Comparison of ENCODE assay signal across 22 cellular contexts in the genomic region with DNA sequence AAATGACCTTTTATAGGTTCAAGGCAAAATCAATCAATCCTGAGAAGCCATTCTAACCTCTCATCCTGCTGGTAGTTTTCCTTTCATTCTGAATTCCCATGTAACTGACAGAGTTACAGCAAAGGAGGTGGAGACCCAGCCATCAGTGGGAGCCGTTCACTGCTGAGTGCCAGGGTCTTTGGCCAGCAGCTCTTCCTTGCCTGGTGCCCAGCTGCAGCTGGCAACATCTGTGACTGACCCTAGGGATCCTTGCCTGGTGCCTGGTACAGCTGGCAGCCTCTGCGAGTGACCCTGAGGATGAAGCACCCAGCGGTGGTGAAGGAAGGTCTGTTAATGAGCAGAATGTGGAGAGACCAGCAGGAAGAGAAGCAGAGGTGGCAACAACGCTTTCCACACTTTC.
DNase-seq lines count a peak whose midpoint lies in the region; ATAC-seq lines count a peak whose summit lies in the region.
"Had no signal": no experiment of that assay in that cellular context is flagged by ENCODE, and none has a peak within 500 bp of the region (broad histone marks: within the 10 kb centered on the region; RNA-seq: fewer than 3 reads in every experiment).

No MANE protein-coding gene starts in this region.

- H3K27ac ChIP-seq in neuronal stem cell (replicated peaks; ENCODE audit: low read length) (no peak overlapping the region), stomach smooth muscle (ENCODE audit: low read length) (peak overlapping the region; percentile 6)
- H3K27ac ChIP-seq: A549; BLaER1 treated with 17β-estradiol and CSF1 and Interleukin-3, amounts not matched to agents 10 nM and 100 nM; HL-60 had no signal

- no peak overlapping the region for H3K4me3 ChIP-seq in neuronal stem cell (ENCODE audit: low read length in 2 of 2)
- H3K4me3 ChIP-seq in stomach smooth muscle (ENCODE audit: low read length in 2 of 2): peak overlapping the region in 1 of 2 donors; percentile 22
- H3K4me3 ChIP-seq: A549; BLaER1 treated with 17β-estradiol and CSF1 and Interleukin-3, amounts not matched to agents 10 nM and 100 nM; K562 had no signal

- no peak overlapping the region for H2BK120ac ChIP-seq in neuronal stem cell (ENCODE audit: low read depth, low read length)

- no peak for ATAC-seq in stimulated activated naive CD8-positive, alpha-beta T cell treated with anti-CD3 and anti-CD28 coated beads, Interleukin-15, amount 100 ng/mL, for 72 hours
- no peak for ATAC-seq in HG03025 (IDR thresholded peaks at IDR 0.05; ENCODE audit: low FRiP score, unreplicated experiment)
- ATAC-seq: A549, K562, SK-N-SH treated with all-trans-retinoic acid at 6 μM for 48 hours had no signal

- H3K9me3 ChIP-seq in neuronal stem cell (replicated peaks in 1 of 2; ENCODE audit: control insufficient read depth in 2 of 2, insufficient read depth in 1 of 2, low read depth in 1 of 2, low read length in 2 of 2) (no peaks in the 10 kb centered on the region), stomach smooth muscle (ENCODE audit: control insufficient read depth in 2 of 2, low read length in 2 of 2) (no peaks in the 10 kb centered on the region)
- H3K9me3 ChIP-seq: A549; BLaER1 treated with 17β-estradiol and CSF1 and Interleukin-3, amounts not matched to agents 10 nM and 100 nM had no signal

- H3K4ac ChIP-seq in neuronal stem cell (ENCODE audit: low read length): no peak overlapping the region

- POLR2A ChIA-PET in activated CD4-positive, alpha-beta memory T cell treated with anti-CD3 and anti-CD28 coated beads for 36 hours (lab: Charles Lee): no interaction called here

- no peaks in the 10 kb centered on the region for H3K79me1 ChIP-seq in neuronal stem cell (ENCODE audit: low read depth, low read length)

- no peak overlapping the region for H3K23ac ChIP-seq in neuronal stem cell (ENCODE audit: low read depth, low read length, poor library complexity)

- no peaks in the 10 kb centered on the region for H3K4me1 ChIP-seq in neuronal stem cell (ENCODE audit: control insufficient read depth in 2 of 2, insufficient read depth in 1 of 2, low read depth in 1 of 2, low read length in 2 of 2)
- peaks cover 17% of the 10 kb centered on the region for H3K4me1 ChIP-seq in stomach smooth muscle (ENCODE audit: control insufficient read depth, insufficient read depth, low read length)
- H3K4me1 ChIP-seq: A549 had no signal

- peaks cover 0 to 7% (median 0%) of the 10 kb centered on the region in 3 experiments for H3K27me3 ChIP-seq in neuronal stem cell (ENCODE audit: control insufficient read depth in 3 of 3, insufficient read depth in 3 of 3, low read depth in 1 of 3, low read length in 3 of 3)
- H3K27me3 ChIP-seq in stomach smooth muscle (ENCODE audit: control insufficient read depth in 1 of 2, insufficient read depth in 2 of 2, low read length in 2 of 2): no peaks in the 10 kb centered on the region
- H3K27me3 ChIP-seq: BLaER1 treated with 17β-estradiol and CSF1 and Interleukin-3, amounts not matched to agents 10 nM and 100 nM had no signal

- no peak overlapping the region for H2AFZ ChIP-seq in neuronal stem cell (ENCODE audit: low read length)

- intact Hi-C loops in activated CD4-positive, alpha-beta memory T cell treated with anti-CD3 and anti-CD28 coated beads for 36 hours (cut with micrococcal nuclease): no loop called here

- DNase-seq in LHCN-M2 (ENCODE audit: low read depth): peak; percentile 8
- DNase-seq in left kidney (ENCODE audit: low read depth, low spot score): peak; percentile 27
- DNase-seq in neuronal stem cell (ENCODE audit: low spot score): no peak
- DNase-seq in stimulated activated naive CD8-positive, alpha-beta T cell treated with anti-CD3 and anti-CD28 coated beads, Interleukin-15, amount 100 ng/mL, for 72 hours: no peak
- no peak for DNase-seq in HuH-7 (ENCODE audit: low spot score)
- DNase-seq in activated CD4-positive, alpha-beta memory T cell treated with anti-CD3 and anti-CD28 coated beads for 36 hours: no peak
- DNase-seq: AML-193; CD4-positive, alpha-beta T cell; HCEC 1CT; Kasumi-1; NCI-H1694; NCI-H2081; NCI-H2227 treated with DMSO at 0.1 percent for 48 hours; NCI-H526 treated with DMSO at 0.1 percent for 48 hours; OCI-M1 had no signal

- H4K91ac ChIP-seq in neuronal stem cell (ENCODE audit: low read depth, low read length, poor library complexity): no peak overlapping the region

- H3K4me2 ChIP-seq in neuronal stem cell (ENCODE audit: insufficient read depth, low read length, poor library complexity, severe bottlenecking): no peak overlapping the region
- H3K4me2 ChIP-seq: A549; BLaER1 treated with 17β-estradiol and CSF1 and Interleukin-3, amounts not matched to agents 10 nM and 100 nM had no signal

- CTCF ChIA-PET in activated CD4-positive, alpha-beta memory T cell treated with anti-CD3 and anti-CD28 coated beads for 36 hours (lab: Charles Lee): no interaction called here

- H3K36me3 Mint-ChIP-seq in activated CD4-positive, alpha-beta memory T cell treated with anti-CD3 and anti-CD28 coated beads for 36 hours: no peaks in the 10 kb centered on the region

- H2AK5ac ChIP-seq in neuronal stem cell (ENCODE audit: low read depth, low read length): no peak overlapping the region

- no peak overlapping the region for H3K4me3 Mint-ChIP-seq in stimulated activated naive CD8-positive, alpha-beta T cell treated with anti-CD3 and anti-CD28 coated beads, Interleukin-15, amount 100 ng/mL, for 72 hours
- H3K4me3 Mint-ChIP-seq in activated CD4-positive, alpha-beta memory T cell treated with anti-CD3 and anti-CD28 coated beads for 36 hours: no peak overlapping the region
- H3K4me3 Mint-ChIP-seq: CD4-positive, alpha-beta T cell had no signal

- no peaks in the 10 kb centered on the region for H3K9me3 Mint-ChIP-seq in stimulated activated naive CD8-positive, alpha-beta T cell treated with anti-CD3 and anti-CD28 coated beads, Interleukin-15, amount 100 ng/mL, for 72 hours
- H3K9me3 Mint-ChIP-seq in activated CD4-positive, alpha-beta memory T cell treated with anti-CD3 and anti-CD28 coated beads for 36 hours: no peaks in the 10 kb centered on the region
- H3K9me3 Mint-ChIP-seq: CD4-positive, alpha-beta T cell had no signal

- no peak overlapping the region for H2BK5ac ChIP-seq in neuronal stem cell (ENCODE audit: low read length)

- WGBS in neuronal stem cell (ENCODE audit: extremely low coverage in 2 of 2, insufficient read length in 2 of 2, insufficient replicate concordance in 1 of 2), 2 donors: no CpG with 5 or more reads among the region's 4 CpGs

- H4K8ac ChIP-seq in neuronal stem cell (ENCODE audit: low read depth, low read length): no peak overlapping the region

- H3K27me3 Mint-ChIP-seq in stimulated activated naive CD8-positive, alpha-beta T cell treated with anti-CD3 and anti-CD28 coated beads, Interleukin-15, amount 100 ng/mL, for 72 hours: peaks cover 69% of the 10 kb centered on the region
- peaks cover 25% of the 10 kb centered on the region for H3K27me3 Mint-ChIP-seq in activated CD4-positive, alpha-beta memory T cell treated with anti-CD3 and anti-CD28 coated beads for 36 hours

- H3K36me3 ChIP-seq in neuronal stem cell (replicated peaks in 1 of 2; ENCODE audit: control insufficient read depth in 2 of 2, insufficient read depth in 2 of 2, low read length in 2 of 2) (no peaks in the 10 kb centered on the region), stomach smooth muscle (ENCODE audit: control insufficient read depth in 2 of 2, insufficient read depth in 2 of 2, low read length in 2 of 2) (no peaks in the 10 kb centered on the region)
- H3K36me3 ChIP-seq: BLaER1 treated with 17β-estradiol and CSF1 and Interleukin-3, amounts not matched to agents 10 nM and 100 nM had no signal

- H2BK12ac ChIP-seq in neuronal stem cell (ENCODE audit: low read length): no peak overlapping the region

- H3K9ac ChIP-seq in neuronal stem cell (ENCODE audit: low read depth, low read length, poor library complexity) (no peak overlapping the region), stomach smooth muscle (ENCODE audit: low read length in 2 of 2) (no peak overlapping the region)
- H3K9ac ChIP-seq: BLaER1 treated with 17β-estradiol and CSF1 and Interleukin-3, amounts not matched to agents 10 nM and 100 nM had no signal

- no peak overlapping the region for H2BK15ac ChIP-seq in neuronal stem cell (ENCODE audit: low read length)

- H3K18ac ChIP-seq in neuronal stem cell (ENCODE audit: low read length): peak overlapping the region; percentile 15

- H3K4me1 Mint-ChIP-seq in stimulated activated naive CD8-positive, alpha-beta T cell treated with anti-CD3 and anti-CD28 coated beads, Interleukin-15, amount 100 ng/mL, for 72 hours: peaks cover 6% of the 10 kb centered on the region
- H3K4me1 Mint-ChIP-seq in activated CD4-positive, alpha-beta memory T cell treated with anti-CD3 and anti-CD28 coated beads for 36 hours (ENCODE audit: low read depth): no peaks in the 10 kb centered on the region

- H3K14ac ChIP-seq in neuronal stem cell (ENCODE audit: low read length): no peak overlapping the region

- H3K27ac Mint-ChIP-seq in stimulated activated naive CD8-positive, alpha-beta T cell treated with anti-CD3 and anti-CD28 coated beads, Interleukin-15, amount 100 ng/mL, for 72 hours: peak overlapping the region in 1 of 2 donors; percentile 19
- H3K27ac Mint-ChIP-seq in activated CD4-positive, alpha-beta memory T cell treated with anti-CD3 and anti-CD28 coated beads for 36 hours: no peak overlapping the region
- H3K27ac Mint-ChIP-seq: CD4-positive, alpha-beta T cell had no signal

Comparison
In these comparisons a context has a peak if more than half of its experiments do, and no peak if none do; other contexts are left out.
1. DNase-seq: peak in LHCN-M2 (single experiment) and left kidney (single experiment); none in neuronal stem cell (single experiment), stimulated activated naive CD8-positive, alpha-beta T cell treated with anti-CD3 and anti-CD28 coated beads, Interleukin-15, amount 100 ng/mL, for 72 hours (0 of 2), HuH-7 (single experiment) and activated CD4-positive, alpha-beta memory T cell treated with anti-CD3 and anti-CD28 coated beads for 36 hours (single experiment).